Comparison of ENCODE assay signal across 8 cellular contexts in the genomic region with DNA sequence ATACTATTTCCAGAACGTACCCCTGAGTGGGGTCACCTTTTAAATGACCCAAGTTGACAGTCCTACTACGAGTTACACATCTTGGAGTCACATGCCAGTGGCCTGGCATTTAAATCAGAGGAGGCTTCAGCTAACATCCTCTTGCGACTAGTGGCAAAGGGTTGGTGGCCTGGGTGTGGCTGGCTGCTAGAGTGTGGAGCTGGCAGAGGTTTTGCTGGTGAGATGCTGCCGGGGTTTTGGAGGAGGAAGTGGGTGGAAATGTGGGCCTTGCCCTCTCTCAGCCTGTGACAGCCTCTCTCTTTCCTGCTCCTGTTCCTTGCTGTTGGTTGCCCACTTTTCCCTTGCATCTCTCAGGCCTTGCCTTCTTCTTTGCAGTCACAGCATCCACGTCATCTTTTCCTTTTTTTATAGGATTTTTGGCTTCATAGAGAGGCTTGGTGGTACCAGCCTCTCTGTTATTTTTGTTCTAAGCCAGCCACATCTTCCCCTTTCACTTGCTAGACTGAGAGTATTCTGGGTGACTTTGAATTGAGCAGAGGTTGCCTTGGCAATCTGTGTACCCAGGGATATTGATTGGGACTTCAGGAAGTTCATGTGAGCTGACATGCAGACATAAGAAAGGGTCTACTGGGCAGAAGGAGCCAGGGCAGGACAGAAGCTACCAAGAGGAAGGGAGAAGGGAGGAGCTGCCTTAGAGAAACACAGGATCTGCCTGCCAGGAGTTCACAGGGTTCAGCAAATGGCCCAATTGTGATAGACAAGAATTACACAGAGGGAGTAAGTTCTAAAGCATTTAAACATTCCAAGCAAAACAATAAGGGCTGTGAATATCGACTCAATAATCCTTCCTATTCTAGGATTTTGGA. TPM values are rescaled to one million over a fixed set of nuclear protein-coding genes. Genes with fewer than 3 reads are reported as not detected.
DNase-seq lines count a peak whose midpoint lies in the region; ATAC-seq lines count a peak whose summit lies in the region.

No MANE protein-coding gene starts in this region.

- DNase-seq in T-helper 17 cell = peak in 2 of 3 donors; percentile 43 to 55
- peak; percentile 36 to 46 (median 45) for DNase-seq in effector memory CD4-positive, alpha-beta T cell
- DNase-seq in stimulated activated CD4-positive, alpha-beta T cell treated with anti-CD3 and anti-CD28 coated beads, Interleukin-4, amount 100 ng/mL, for 24 hours = peak; percentile 36
- DNase-seq in GOT3 (lab: John Stamatoyannopoulos, UW) = no peak
- no peak for DNase-seq in NCI-H446 (lab: John Stamatoyannopoulos, UW)
- no peak for DNase-seq in NCI-H2029 (lab: John Stamatoyannopoulos, UW)

- H3K4me3 Mint-ChIP-seq in T-helper 17 cell = peak overlapping the region; percentile 76

- peak; percentile 78 for ATAC-seq in GM21786 (IDR thresholded peaks at IDR 0.05; ENCODE audit: unreplicated experiment)
- peak; percentile 95 for ATAC-seq in T-helper 17 cell
- no peak for ATAC-seq in GM19351 (IDR thresholded peaks at IDR 0.05; ENCODE audit: unreplicated experiment)

- H3K4me3 ChIP-seq in effector memory CD4-positive, alpha-beta T cell (ENCODE audit: insufficient read depth, low read depth, low read length, poor library complexity, severe bottlenecking) = no peak overlapping the region

- H3K27me3 Mint-ChIP-seq in T-helper 17 cell = no peaks in the 10 kb centered on the region

- H3K27me3 ChIP-seq in effector memory CD4-positive, alpha-beta T cell (replicated peaks; ENCODE audit: control insufficient read depth, insufficient read depth, low read length, poor library complexity, severe bottlenecking) = no peaks in the 10 kb centered on the region

- H3K36me3 Mint-ChIP-seq in T-helper 17 cell (ENCODE audit: low read depth) = peaks cover 2% of the 10 kb centered on the region

- H3K4me1 Mint-ChIP-seq in T-helper 17 cell = peaks cover 55% of the 10 kb centered on the region

- peaks cover 25% of the 10 kb centered on the region for H3K4me1 ChIP-seq in effector memory CD4-positive, alpha-beta T cell (ENCODE audit: control insufficient read depth, insufficient read depth, low read length, poor library complexity, severe bottlenecking)

- H3K36me3 ChIP-seq in effector memory CD4-positive, alpha-beta T cell (ENCODE audit: control insufficient read depth, insufficient read depth, low read length) = no peaks in the 10 kb centered on the region

- H3K9me3 ChIP-seq in T-helper 17 cell (ENCODE audit: control insufficient read depth, low read length, poor library complexity, severe bottlenecking) = no peaks in the 10 kb centered on the region
- no peaks in the 10 kb centered on the region for H3K9me3 ChIP-seq in effector memory CD4-positive, alpha-beta T cell (ENCODE audit: control insufficient read depth, low read length)

- H3K27ac ChIP-seq in effector memory CD4-positive, alpha-beta T cell (ENCODE audit: insufficient read depth, low read length, poor library complexity, severe bottlenecking) = peak overlapping the region; percentile 63

- H3K27ac Mint-ChIP-seq in T-helper 17 cell = peak overlapping the region; percentile 95

RNA-seq across cellular contexts. Expression of a gene that starts 55.4 kb away (rescaled TPM):
- total RNA-seq in T-helper 17 cell = 10 to 100 TPM; 45.1 to 48.9 TPM

Comparison
In these comparisons a context has a peak if more than half of its experiments do, and no peak if none do; other contexts are left out.
1. DNase-seq: peak in T-helper 17 cell (2 of 3), effector memory CD4-positive, alpha-beta T cell (3 of 3) and stimulated activated CD4-positive, alpha-beta T cell treated with anti-CD3 and anti-CD28 coated beads, Interleukin-4, amount 100 ng/mL, for 24 hours (single experiment); none in GOT3 (single experiment), NCI-H446 (0 of 2) and NCI-H2029 (single experiment).